1 cellular context compared by ENCODE assay signal in the genomic region with DNA sequence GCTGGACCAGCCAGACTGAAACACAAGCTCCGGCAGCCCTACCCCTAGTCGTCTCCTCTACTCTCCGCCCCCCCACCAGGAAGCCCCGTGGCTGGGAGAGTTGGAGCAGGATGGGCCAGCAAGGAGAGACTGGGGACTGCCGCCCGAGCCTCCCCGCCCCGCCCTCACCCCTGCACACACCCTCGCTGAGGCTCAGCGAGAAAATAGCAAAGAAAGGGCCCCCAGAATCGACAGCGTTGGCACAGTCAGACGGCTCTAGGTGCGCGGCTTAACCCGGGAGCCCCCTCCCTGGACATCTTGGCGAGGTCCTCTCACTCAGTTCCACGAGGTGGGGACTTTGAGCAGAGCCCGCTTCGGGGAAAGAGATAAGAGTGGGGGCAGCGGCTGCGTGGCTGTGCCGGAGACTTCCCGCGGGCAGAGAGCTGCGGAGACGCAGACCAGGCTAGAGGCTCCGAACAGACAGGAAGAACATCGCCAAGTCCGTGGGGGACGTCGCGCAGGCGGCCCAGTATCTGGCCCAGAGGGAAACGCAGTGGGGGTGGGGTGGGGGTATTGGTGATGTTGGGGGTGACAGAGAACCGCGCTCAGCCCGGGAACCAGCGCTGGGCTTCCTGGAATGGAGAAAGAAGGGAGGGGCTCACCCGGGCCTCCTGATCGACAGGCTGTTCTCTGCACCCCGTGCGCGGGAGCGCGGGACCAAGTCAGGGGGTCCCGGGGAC.
TF ChIP-seq lines count a peak whose summit lies in the region.

No MANE protein-coding gene starts in this region.

TF ChIP-seq in K562, 482 proteins besides CTCF, POLR2A, EP300 and RAD21 (continued from another document):
- TF ChIP-seq, protein P1, sequence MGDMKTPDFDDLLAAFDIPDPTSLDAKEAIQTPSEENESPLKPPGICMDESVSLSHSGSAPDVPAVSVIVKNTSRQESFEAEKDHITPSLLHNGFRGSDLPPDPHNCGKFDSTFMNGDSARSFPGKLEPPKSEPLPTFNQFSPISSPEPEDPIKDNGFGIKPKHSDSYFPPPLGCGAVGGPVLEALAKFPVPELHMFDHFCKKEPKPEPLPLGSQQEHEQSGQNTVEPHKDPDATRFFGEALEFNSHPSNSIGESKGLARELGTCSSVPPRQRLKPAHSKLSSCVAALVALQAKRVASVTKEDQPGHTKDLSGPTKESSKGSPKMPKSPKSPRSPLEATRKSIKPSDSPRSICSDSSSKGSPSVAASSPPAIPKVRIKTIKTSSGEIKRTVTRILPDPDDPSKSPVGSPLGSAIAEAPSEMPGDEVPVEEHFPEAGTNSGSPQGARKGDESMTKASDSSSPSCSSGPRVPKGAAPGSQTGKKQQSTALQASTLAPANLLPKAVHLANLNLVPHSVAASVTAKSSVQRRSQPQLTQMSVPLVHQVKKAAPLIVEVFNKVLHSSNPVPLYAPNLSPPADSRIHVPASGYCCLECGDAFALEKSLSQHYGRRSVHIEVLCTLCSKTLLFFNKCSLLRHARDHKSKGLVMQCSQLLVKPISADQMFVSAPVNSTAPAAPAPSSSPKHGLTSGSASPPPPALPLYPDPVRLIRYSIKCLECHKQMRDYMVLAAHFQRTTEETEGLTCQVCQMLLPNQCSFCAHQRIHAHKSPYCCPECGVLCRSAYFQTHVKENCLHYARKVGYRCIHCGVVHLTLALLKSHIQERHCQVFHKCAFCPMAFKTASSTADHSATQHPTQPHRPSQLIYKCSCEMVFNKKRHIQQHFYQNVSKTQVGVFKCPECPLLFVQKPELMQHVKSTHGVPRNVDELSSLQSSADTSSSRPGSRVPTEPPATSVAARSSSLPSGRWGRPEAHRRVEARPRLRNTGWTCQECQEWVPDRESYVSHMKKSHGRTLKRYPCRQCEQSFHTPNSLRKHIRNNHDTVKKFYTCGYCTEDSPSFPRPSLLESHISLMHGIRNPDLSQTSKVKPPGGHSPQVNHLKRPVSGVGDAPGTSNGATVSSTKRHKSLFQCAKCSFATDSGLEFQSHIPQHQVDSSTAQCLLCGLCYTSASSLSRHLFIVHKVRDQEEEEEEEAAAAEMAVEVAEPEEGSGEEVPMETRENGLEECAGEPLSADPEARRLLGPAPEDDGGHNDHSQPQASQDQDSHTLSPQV (IDR thresholded peaks at IDR 0.05): no peak
- no peak for TF ChIP-seq ILK (tag; IDR thresholded peaks at IDR 0.05; ENCODE audit: borderline replicate concordance, low read depth)
- TF ChIP-seq, protein P2, sequence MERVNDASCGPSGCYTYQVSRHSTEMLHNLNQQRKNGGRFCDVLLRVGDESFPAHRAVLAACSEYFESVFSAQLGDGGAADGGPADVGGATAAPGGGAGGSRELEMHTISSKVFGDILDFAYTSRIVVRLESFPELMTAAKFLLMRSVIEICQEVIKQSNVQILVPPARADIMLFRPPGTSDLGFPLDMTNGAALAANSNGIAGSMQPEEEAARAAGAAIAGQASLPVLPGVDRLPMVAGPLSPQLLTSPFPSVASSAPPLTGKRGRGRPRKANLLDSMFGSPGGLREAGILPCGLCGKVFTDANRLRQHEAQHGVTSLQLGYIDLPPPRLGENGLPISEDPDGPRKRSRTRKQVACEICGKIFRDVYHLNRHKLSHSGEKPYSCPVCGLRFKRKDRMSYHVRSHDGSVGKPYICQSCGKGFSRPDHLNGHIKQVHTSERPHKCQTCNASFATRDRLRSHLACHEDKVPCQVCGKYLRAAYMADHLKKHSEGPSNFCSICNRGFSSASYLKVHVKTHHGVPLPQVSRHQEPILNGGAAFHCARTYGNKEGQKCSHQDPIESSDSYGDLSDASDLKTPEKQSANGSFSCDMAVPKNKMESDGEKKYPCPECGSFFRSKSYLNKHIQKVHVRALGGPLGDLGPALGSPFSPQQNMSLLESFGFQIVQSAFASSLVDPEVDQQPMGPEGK (CRISPR knock-in tag; IDR thresholded peaks at IDR 0.05; ENCODE audit: borderline replicate concordance): no peak
- no peak for TF ChIP-seq ZNF12 (CRISPR knock-in tag; IDR thresholded peaks at IDR 0.05)
- no peak for TF ChIP-seq STAT5A (IDR thresholded peaks at IDR 0.05; ENCODE audit: borderline replicate concordance, low read length)
- TF ChIP-seq ELF2 (CRISPR knock-in tag; IDR thresholded peaks at IDR 0.05): no peak
- TF ChIP-seq, protein P3, sequence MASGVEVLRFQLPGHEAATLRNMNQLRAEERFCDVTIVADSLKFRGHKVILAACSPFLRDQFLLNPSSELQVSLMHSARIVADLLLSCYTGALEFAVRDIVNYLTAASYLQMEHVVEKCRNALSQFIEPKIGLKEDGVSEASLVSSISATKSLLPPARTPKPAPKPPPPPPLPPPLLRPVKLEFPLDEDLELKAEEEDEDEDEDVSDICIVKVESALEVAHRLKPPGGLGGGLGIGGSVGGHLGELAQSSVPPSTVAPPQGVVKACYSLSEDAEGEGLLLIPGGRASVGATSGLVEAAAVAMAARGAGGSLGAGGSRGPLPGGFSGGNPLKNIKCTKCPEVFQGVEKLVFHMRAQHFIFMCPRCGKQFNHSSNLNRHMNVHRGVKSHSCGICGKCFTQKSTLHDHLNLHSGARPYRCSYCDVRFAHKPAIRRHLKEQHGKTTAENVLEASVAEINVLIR (CRISPR knock-in tag; IDR thresholded peaks at IDR 0.05): no peak
- peak; percentile 49; the same call in 1 of the 2 replicates for TF ChIP-seq ARID1B (IDR thresholded peaks at IDR 0.05)
- peak; percentile 73 for TF ChIP-seq NCOA6 (IDR thresholded peaks at IDR 0.05)
- no peak for TF ChIP-seq FOXA1 (IDR thresholded peaks at IDR 0.05; ENCODE audit: borderline replicate concordance)
- TF ChIP-seq, protein P4, sequence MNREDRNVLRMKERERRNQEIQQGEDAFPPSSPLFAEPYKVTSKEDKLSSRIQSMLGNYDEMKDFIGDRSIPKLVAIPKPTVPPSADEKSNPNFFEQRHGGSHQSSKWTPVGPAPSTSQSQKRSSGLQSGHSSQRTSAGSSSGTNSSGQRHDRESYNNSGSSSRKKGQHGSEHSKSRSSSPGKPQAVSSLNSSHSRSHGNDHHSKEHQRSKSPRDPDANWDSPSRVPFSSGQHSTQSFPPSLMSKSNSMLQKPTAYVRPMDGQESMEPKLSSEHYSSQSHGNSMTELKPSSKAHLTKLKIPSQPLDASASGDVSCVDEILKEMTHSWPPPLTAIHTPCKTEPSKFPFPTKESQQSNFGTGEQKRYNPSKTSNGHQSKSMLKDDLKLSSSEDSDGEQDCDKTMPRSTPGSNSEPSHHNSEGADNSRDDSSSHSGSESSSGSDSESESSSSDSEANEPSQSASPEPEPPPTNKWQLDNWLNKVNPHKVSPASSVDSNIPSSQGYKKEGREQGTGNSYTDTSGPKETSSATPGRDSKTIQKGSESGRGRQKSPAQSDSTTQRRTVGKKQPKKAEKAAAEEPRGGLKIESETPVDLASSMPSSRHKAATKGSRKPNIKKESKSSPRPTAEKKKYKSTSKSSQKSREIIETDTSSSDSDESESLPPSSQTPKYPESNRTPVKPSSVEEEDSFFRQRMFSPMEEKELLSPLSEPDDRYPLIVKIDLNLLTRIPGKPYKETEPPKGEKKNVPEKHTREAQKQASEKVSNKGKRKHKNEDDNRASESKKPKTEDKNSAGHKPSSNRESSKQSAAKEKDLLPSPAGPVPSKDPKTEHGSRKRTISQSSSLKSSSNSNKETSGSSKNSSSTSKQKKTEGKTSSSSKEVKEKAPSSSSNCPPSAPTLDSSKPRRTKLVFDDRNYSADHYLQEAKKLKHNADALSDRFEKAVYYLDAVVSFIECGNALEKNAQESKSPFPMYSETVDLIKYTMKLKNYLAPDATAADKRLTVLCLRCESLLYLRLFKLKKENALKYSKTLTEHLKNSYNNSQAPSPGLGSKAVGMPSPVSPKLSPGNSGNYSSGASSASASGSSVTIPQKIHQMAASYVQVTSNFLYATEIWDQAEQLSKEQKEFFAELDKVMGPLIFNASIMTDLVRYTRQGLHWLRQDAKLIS (CRISPR knock-in tag; IDR thresholded peaks at IDR 0.05): no peak
- no peak for TF ChIP-seq SREBF1 (IDR thresholded peaks at IDR 0.05; ENCODE audit: borderline replicate concordance, low read depth, low read length)
